Comparison of ENCODE assay signal across 22 cellular contexts in the genomic region with DNA sequence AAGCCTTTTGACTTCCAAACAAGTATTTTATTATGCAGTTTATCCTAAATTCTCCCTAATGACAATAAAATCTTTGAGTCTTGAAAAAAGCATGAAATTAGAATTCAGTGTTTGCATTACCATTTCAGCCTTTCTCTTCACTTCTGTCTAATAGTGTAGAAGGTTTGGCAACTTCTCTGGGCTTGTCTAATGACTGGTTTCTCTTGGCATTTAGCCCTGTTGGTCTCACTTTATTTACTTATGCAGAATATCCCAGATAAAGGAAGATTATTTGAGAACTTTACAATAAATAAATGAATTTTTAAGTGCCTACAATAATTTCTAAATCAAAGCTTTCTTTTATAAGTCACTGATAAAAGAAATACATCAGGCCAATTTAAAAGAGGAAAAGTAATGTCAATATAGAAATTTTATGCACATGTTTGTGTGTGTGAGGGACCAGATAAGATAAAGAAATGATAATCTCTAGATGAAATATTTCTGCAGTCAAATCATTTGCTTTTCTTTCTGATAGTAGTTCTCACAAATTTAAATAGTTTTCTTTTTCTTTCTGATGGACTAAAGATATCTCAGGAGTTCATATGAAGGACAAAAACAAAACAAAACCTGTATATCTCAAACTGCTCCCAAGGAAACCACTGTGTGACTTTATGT.
DNase-seq lines count a peak whose midpoint lies in the region; ATAC-seq, FAIRE-seq and TF ChIP-seq lines count a peak whose summit lies in the region.
"Had no signal": no experiment of that assay in that cellular context is flagged by ENCODE, and none has a peak within 500 bp of the region (broad histone marks: within the 10 kb centered on the region; RNA-seq: fewer than 3 reads in every experiment).

No MANE protein-coding gene starts in this region.

- H3K36me3 Mint-ChIP-seq in effector memory CD8-positive, alpha-beta T cell (ENCODE audit: insufficient read depth) = no peaks in the 10 kb centered on the region
- H3K36me3 Mint-ChIP-seq: activated naive CD4-positive, alpha-beta T cell treated with anti-CD3 and anti-CD28 coated beads, Interleukin-2, amount 50 U/mL, for 24 hours; naive thymus-derived CD8-positive, alpha-beta T cell had no signal

- ATAC-seq in effector memory CD8-positive, alpha-beta T cell (replicated peaks) = no peak
- ATAC-seq: gastroesophageal sphincter; lower lobe of right lung; naive thymus-derived CD8-positive, alpha-beta T cell had no signal

- H3K4me3 Mint-ChIP-seq in effector memory CD8-positive, alpha-beta T cell = no peak overlapping the region
- H3K4me3 Mint-ChIP-seq: activated CD4-positive, alpha-beta memory T cell treated with anti-CD3 and anti-CD28 coated beads, Interleukin-2, amount 10 ng/mL, durations not matched to agents 7 days and 5 days; activated naive CD4-positive, alpha-beta T cell treated with anti-CD3 and anti-CD28 coated beads, Interleukin-2, amount 50 U/mL, for 24 hours; naive thymus-derived CD8-positive, alpha-beta T cell; T-helper 1 cell treated with Interleukin-12 subunit alpha and Interleukin-12 subunit beta and Interleukin-4 antibody, amounts not matched to agents 30 μg/mL and 1 μg/mL, for 36 hours had no signal

- no peak for FAIRE-seq in bronchial epithelial cell (lab: Jason Lieb, UNC)

- H3K27me3 Mint-ChIP-seq in effector memory CD8-positive, alpha-beta T cell = no peaks in the 10 kb centered on the region
- H3K27me3 Mint-ChIP-seq: activated CD4-positive, alpha-beta memory T cell treated with anti-CD3 and anti-CD28 coated beads, Interleukin-2, amount 10 ng/mL, durations not matched to agents 7 days and 5 days; activated naive CD4-positive, alpha-beta T cell treated with anti-CD3 and anti-CD28 coated beads, Interleukin-2, amount 50 U/mL, for 24 hours; naive thymus-derived CD8-positive, alpha-beta T cell had no signal

- H3K27ac Mint-ChIP-seq in effector memory CD8-positive, alpha-beta T cell = no peak overlapping the region
- H3K27ac Mint-ChIP-seq: activated CD4-positive, alpha-beta memory T cell treated with anti-CD3 and anti-CD28 coated beads, Interleukin-2, amount 10 ng/mL, durations not matched to agents 7 days and 5 days; activated naive CD4-positive, alpha-beta T cell treated with anti-CD3 and anti-CD28 coated beads, Interleukin-2, amount 50 U/mL, for 24 hours; naive thymus-derived CD8-positive, alpha-beta T cell; T-helper 1 cell treated with Interleukin-12 subunit alpha and Interleukin-12 subunit beta and Interleukin-4 antibody, amounts not matched to agents 30 μg/mL and 1 μg/mL, for 36 hours had no signal

- TF ChIP-seq CTCF in bronchial epithelial cell (IDR thresholded peaks at IDR 0.05; ENCODE audit: insufficient read depth, low read length, severe bottlenecking) = no peak

- peak; percentile 47 for DNase-seq in Daoy (ENCODE audit: low read depth)
- peak; percentile 22 for DNase-seq in NCI-H2081 treated with DMSO at 0.1 percent for 48 hours (lab: John Stamatoyannopoulos, UW)
- peak; percentile 55 for DNase-seq in bronchial epithelial cell (ENCODE audit: low read depth)
- DNase-seq in medulla oblongata (ENCODE audit: extremely low spot score) = peak; percentile 30
- no peak for DNase-seq in kidney glomerular epithelial cell (lab: John Stamatoyannopoulos, UW)
- no peak for DNase-seq in effector memory CD8-positive, alpha-beta T cell
- no peak for DNase-seq in substantia nigra (lab: John Stamatoyannopoulos, UW)
- no peak for DNase-seq in stimulated activated CD4-positive, alpha-beta T cell treated with anti-CD3 and anti-CD28 coated beads, Interleukin-1b, Interleukin-23, amount 100 ng/mL, for 48 hours
- DNase-seq: activated CD4-positive, alpha-beta memory T cell treated with anti-CD3 and anti-CD28 coated beads, Interleukin-2, amount 10 ng/mL, durations not matched to agents 7 days and 5 days; activated T-cell treated with anti-CD3 and anti-CD28 coated beads, Interleukin-2, amount 50 U/mL, for 48 hours; AML-193; Calu3; GF-D8; H7; lower lobe of right lung; naive thymus-derived CD8-positive, alpha-beta T cell; posterior cingulate gyrus; SHP77 had no signal

- no peak overlapping the region for H3K27ac ChIP-seq in substantia nigra (ENCODE audit: low read depth, low read length, poor library complexity, severe bottlenecking)
- H3K27ac ChIP-seq: gastroesophageal sphincter, lower lobe of right lung had no signal

- H3K4me3 ChIP-seq in bronchial epithelial cell (ENCODE audit: low read depth, low read length) = no peak overlapping the region
- H3K4me3 ChIP-seq: gastroesophageal sphincter, lower lobe of right lung, smooth muscle cell had no signal

- H3K4me1 Mint-ChIP-seq in effector memory CD8-positive, alpha-beta T cell (ENCODE audit: low read depth in 2 of 2) = no peaks in the 10 kb centered on the region
- H3K4me1 Mint-ChIP-seq: activated CD4-positive, alpha-beta memory T cell treated with anti-CD3 and anti-CD28 coated beads, Interleukin-2, amount 10 ng/mL, durations not matched to agents 7 days and 5 days; activated naive CD4-positive, alpha-beta T cell treated with anti-CD3 and anti-CD28 coated beads, Interleukin-2, amount 50 U/mL, for 24 hours had no signal

- no peaks in the 10 kb centered on the region for H3K36me3 ChIP-seq in bronchial epithelial cell (ENCODE audit: control insufficient read depth, insufficient read depth, low read length)
- H3K36me3 ChIP-seq: gastroesophageal sphincter, lower lobe of right lung had no signal

- H3K27me3 ChIP-seq in bronchial epithelial cell (ENCODE audit: control insufficient read depth, insufficient read depth, low read length) = no peaks in the 10 kb centered on the region
- H3K27me3 ChIP-seq: gastroesophageal sphincter had no signal

- no peaks in the 10 kb centered on the region for H3K9me3 Mint-ChIP-seq in effector memory CD8-positive, alpha-beta T cell
- H3K9me3 Mint-ChIP-seq: activated naive CD4-positive, alpha-beta T cell treated with anti-CD3 and anti-CD28 coated beads, Interleukin-2, amount 50 U/mL, for 24 hours; naive thymus-derived CD8-positive, alpha-beta T cell; T-helper 1 cell treated with Interleukin-12 subunit alpha and Interleukin-12 subunit beta and Interleukin-4 antibody, amounts not matched to agents 30 μg/mL and 1 μg/mL, for 36 hours had no signal

Comparison
In these comparisons a context has a peak if more than half of its experiments do, and no peak if none do; other contexts are left out.
1. DNase-seq: peak in Daoy (single experiment), NCI-H2081 treated with DMSO at 0.1 percent for 48 hours (single experiment), bronchial epithelial cell (single experiment) and medulla oblongata (single experiment); none in kidney glomerular epithelial cell (single experiment), effector memory CD8-positive, alpha-beta T cell (0 of 3), substantia nigra (0 of 49) and stimulated activated CD4-positive, alpha-beta T cell treated with anti-CD3 and anti-CD28 coated beads, Interleukin-1b, Interleukin-23, amount 100 ng/mL, for 48 hours (single experiment).